ENCODE assay signal across 11 cellular contexts in genomic region chr6:75213732-75214131, GRCh38. TPM values are rescaled to one million over a fixed set of nuclear protein-coding genes. Genes with fewer than 3 reads are reported as not detected.
A peak's percentile ranks its signal among the peaks of the same experiment; 100 is the strongest.
DNase-seq lines count a peak whose midpoint lies in the region; ATAC-seq and TF ChIP-seq lines count a peak whose summit lies in the region.
"Had no signal": no experiment of that assay in that cellular context is flagged by ENCODE, and none has a peak within 500 bp of the region (broad histone marks: within the 10 kb centered on the region; RNA-seq: fewer than 3 reads in every experiment).

No MANE protein-coding gene starts in this region.

- no peaks in the 10 kb centered on the region for H3K36me3 ChIP-seq in SJSA1
- H3K36me3 ChIP-seq: esophagus squamous epithelium had no signal

- H3K4me1 ChIP-seq in SJSA1 (replicated peaks): peaks cover 66% of the 10 kb centered on the region

- CTCF ChIA-PET in RWPE1 (lab: Yijun Ruan, JAX): interaction anchor here (0.6 kb wide), 1 partner anchor 686 kb away, joined by 4 read pairs; no protein-coding TSS in a partner anchor

- no peaks in the 10 kb centered on the region for H3K27me3 ChIP-seq in SJSA1 (replicated peaks)

- no peaks in the 10 kb centered on the region for H3K9me3 ChIP-seq in SJSA1 (replicated peaks)
- H3K9me3 ChIP-seq: esophagus squamous epithelium had no signal

- DNase-seq in AG10803 (ENCODE audit: low read depth) (no peak), GM13976 (ENCODE audit: low spot score) (peak; percentile 11), SJSA1 (ENCODE audit: low read depth in 1 of 2, low spot score in 2 of 2) (no peak), NCI-H510A treated with DMSO at 0.1 percent for 48 hours (lab: John Stamatoyannopoulos, UW) (no peak), RWPE1 (ENCODE audit: low spot score) (no peak), middle frontal gyrus (ENCODE audit: extremely low spot score, low spot score) (no peak)
- DNase-seq in effector CD8-positive, alpha-beta T cell (lab: John Stamatoyannopoulos, UW): no peak
- DNase-seq: esophagus squamous epithelium, NCI-H1048 had no signal

- H3K4me3 ChIP-seq in AG10803 (ENCODE audit: low read length) (no peak overlapping the region), SJSA1 (no peak overlapping the region)
- H3K4me3 ChIP-seq: esophagus squamous epithelium had no signal

- ATAC-seq in HG02852 (IDR thresholded peaks at IDR 0.05; ENCODE audit: unreplicated experiment): peak; percentile 47

- POLR2A ChIA-PET in RWPE1 (lab: Yijun Ruan, JAX; ENCODE audit: low non-redundant PET): no interaction called here

- in situ Hi-C loops in GM13976 (cut with MboI; ENCODE audit: low sequenced_read_pairs, unreplicated experiment): loop anchor here (10.0 to 25.0 kb wide), 5 partner anchors 626 to 1469 kb away; no protein-coding TSS in a partner anchor

- H3K27ac ChIP-seq in SJSA1 (peak overlapping the region; percentile 64), RWPE1 (no peak overlapping the region)
- H3K27ac ChIP-seq: esophagus squamous epithelium, HL-60 had no signal

- TF ChIP-seq CTCF in AG10803 (conservative IDR thresholded peaks at IDR 0.05; ENCODE audit: low read length): 0 out of 2 replicates have a peak, but pooled peaks have one; percentile 7
- TF ChIP-seq CTCF in GM13976 (IDR thresholded peaks at IDR 0.05; ENCODE audit: borderline replicate concordance, control extremely low read depth, extremely low read depth, insufficient read depth, missing control alignments): no peak
- TF ChIP-seq CTCF in RWPE1 (conservative IDR thresholded peaks at IDR 0.05; ENCODE audit: low read depth): no peak

RNA-seq across cellular contexts. Expression of gene COL12A1, which starts 7.9 kb away (rescaled TPM):
- total RNA-seq in SJSA1 (2014; rRNA removed; shearing (Covaris generic)): 166 and 233 TPM in 2 replicates

RNA-seq across cellular contexts. Expression of gene COX7A2, which starts 29.9 kb away (rescaled TPM):
- total RNA-seq in SJSA1 (2014; rRNA removed; shearing (Covaris generic)): 405 and 1,112 TPM in 2 replicates
